In the genomic region with DNA sequence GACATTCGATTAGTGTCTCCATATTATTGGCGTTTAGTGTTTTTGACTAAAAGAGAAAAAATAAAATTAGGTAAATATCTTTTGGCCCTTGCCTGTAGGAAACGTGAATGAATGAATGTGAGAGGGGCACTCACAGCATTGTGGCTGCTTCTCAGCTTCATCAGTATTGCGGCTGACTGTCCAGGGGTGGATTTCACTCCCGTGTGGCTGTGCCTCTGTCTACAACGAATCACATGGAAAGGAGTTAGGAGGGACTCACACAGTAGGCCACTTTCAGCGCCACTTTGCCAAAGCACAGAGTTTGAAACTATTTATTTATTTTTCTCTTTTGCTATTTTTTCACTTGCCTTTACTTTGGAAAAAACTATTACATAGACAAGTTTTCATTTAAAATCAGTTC, we compare ENCODE assay signal across 10 cellular contexts. TPM values are rescaled to one million over a fixed set of nuclear protein-coding genes. Genes with fewer than 3 reads are reported as not detected.
DNase-seq lines count a peak whose midpoint lies in the region; ATAC-seq and TF ChIP-seq lines count a peak whose summit lies in the region.
"Had no signal": no experiment of that assay in that cellular context is flagged by ENCODE, and none has a peak within 500 bp of the region (broad histone marks: within the 10 kb centered on the region; RNA-seq: fewer than 3 reads in every experiment).

No MANE protein-coding gene starts in this region.

- TF ChIP-seq POLR2A in heart left ventricle (IDR thresholded peaks at IDR 0.05) (no peak), upper lobe of left lung (IDR thresholded peaks at IDR 0.05) (no peak)

- CTCF ChIA-PET in HEK293T (lab: Yijun Ruan, JAX), result interaction anchor here (0.7 to 1.1 kb wide), 5 partner anchors 11 to 92 kb away, joined by 3 to 4 read pairs (median 3); no protein-coding TSS in a partner anchor

- peaks cover 0 to 53% (median 3%) of the 10 kb centered on the region in 12 donors for H3K4me1 ChIP-seq in heart left ventricle
- H3K4me1 ChIP-seq in hepatocyte (ENCODE audit: insufficient read depth), result peaks cover 13% of the 10 kb centered on the region
- H3K4me1 ChIP-seq in upper lobe of left lung, result peaks cover 3 to 26% (median 13%) of the 10 kb centered on the region in 4 donors

- H3K4me1 Mint-ChIP-seq in T-helper 2 cell treated with Interferon-gamma antibody and Interleukin-4, amounts not matched to agents 5 μg/mL and 100 μg/mL, for 36 hours (ENCODE audit: low read depth), result peaks cover 62% of the 10 kb centered on the region

- peak overlapping the region in 7 of 12 donors; percentile 11 to 70 (median 35) for H3K4me3 ChIP-seq in heart left ventricle
- H3K4me3 ChIP-seq in hepatocyte, result no peak overlapping the region
- H3K4me3 ChIP-seq in upper lobe of left lung, result peak overlapping the region in 3 of 4 donors; percentile 26 to 37 (median 27)
- H3K4me3 ChIP-seq: body of pancreas had no signal

- H3K9me3 ChIP-seq in heart left ventricle (no peaks in the 10 kb centered on the region), hepatocyte (ENCODE audit: low read depth) (no peaks in the 10 kb centered on the region), upper lobe of left lung (no peaks in the 10 kb centered on the region)
- H3K9me3 ChIP-seq: body of pancreas had no signal

- no peak for TF ChIP-seq EP300 in upper lobe of left lung (IDR thresholded peaks at IDR 0.05)

- POLR2A ChIA-PET in HEK293T (lab: Yijun Ruan, JAX), result no interaction called here

- 84 to 92% (median 89%) methylated on average over 7 of the region's 7 CpGs for WGBS in heart left ventricle, 4 donors
- 74% methylated on average over 7 of the region's 7 CpGs for WGBS in hepatocyte (ENCODE audit: low lambda C conversion rate, missing lambda C conversion rate)
- 61 to 63% methylated on average over 7 of the region's 7 CpGs for WGBS in upper lobe of left lung, 2 donors

- H3K36me3 Mint-ChIP-seq in T-helper 2 cell treated with Interferon-gamma antibody and Interleukin-4, amounts not matched to agents 5 μg/mL and 100 μg/mL, for 36 hours (ENCODE audit: low read depth), result peaks cover 56% of the 10 kb centered on the region

- H3K9me3 Mint-ChIP-seq in T-helper 2 cell treated with Interferon-gamma antibody and Interleukin-4, amounts not matched to agents 5 μg/mL and 100 μg/mL, for 36 hours, result no peaks in the 10 kb centered on the region

- peak overlapping the region; percentile 47 for H3K4me2 ChIP-seq in hepatocyte

- no peak for TF ChIP-seq CTCF in heart left ventricle (IDR thresholded peaks at IDR 0.05)
- no peak for TF ChIP-seq CTCF in hepatocyte (IDR thresholded peaks at IDR 0.05; ENCODE audit: poor library complexity)
- TF ChIP-seq CTCF in upper lobe of left lung (IDR thresholded peaks at IDR 0.05), result no peak

- H3K36me3 ChIP-seq in heart left ventricle (peaks cover 0 to 27% (median 0%) of the 10 kb centered on the region in 9 donors), hepatocyte (replicated peaks; ENCODE audit: insufficient read depth, low read depth) (no peaks in the 10 kb centered on the region), upper lobe of left lung (no peaks in the 10 kb centered on the region)

- no peaks in the 10 kb centered on the region for H3K9me2 ChIP-seq in hepatocyte (replicated peaks; ENCODE audit: insufficient read depth)

- H3K27ac ChIP-seq in heart left ventricle (peak overlapping the region in 2 of 12 donors; percentile 46 to 90), hepatocyte (no peak overlapping the region), upper lobe of left lung (peak overlapping the region; percentile 39 to 83 (median 70))

- intact Hi-C loops in heart left ventricle (cut with DNase I), result loop anchor here (1.0 to 10.0 kb wide), 10 partner anchors 37 to 93 kb away; no protein-coding TSS in a partner anchor
- intact Hi-C loops in left ventricle myocardium superior (cut with micrococcal nuclease), result loop anchor here (5.0 to 10.0 kb wide), 2 partner anchors 61 to 88 kb away; no protein-coding TSS in a partner anchor

- no peaks in the 10 kb centered on the region for H3K79me2 ChIP-seq in hepatocyte

- H3K27me3 Mint-ChIP-seq in T-helper 2 cell treated with Interferon-gamma antibody and Interleukin-4, amounts not matched to agents 5 μg/mL and 100 μg/mL, for 36 hours (ENCODE audit: low read depth), result no peaks in the 10 kb centered on the region

- ATAC-seq in heart left ventricle, result no peak
- ATAC-seq in left ventricle myocardium superior, result no peak
- ATAC-seq in upper lobe of left lung (ENCODE audit: low FRiP score in 2 of 2), result no peak
- ATAC-seq: body of pancreas had no signal

- peaks cover 0 to 5% (median 0%) of the 10 kb centered on the region in 9 donors for H3K27me3 ChIP-seq in heart left ventricle
- H3K27me3 ChIP-seq in hepatocyte, result no peaks in the 10 kb centered on the region
- H3K27me3 ChIP-seq in upper lobe of left lung, result no peaks in the 10 kb centered on the region
- H3K27me3 ChIP-seq: body of pancreas had no signal

- peak overlapping the region; percentile 98 for H3K27ac Mint-ChIP-seq in T-helper 2 cell treated with Interferon-gamma antibody and Interleukin-4, amounts not matched to agents 5 μg/mL and 100 μg/mL, for 36 hours

- DNase-seq in heart left ventricle (no peak), left ventricle myocardium superior (no peak), hepatocyte (ENCODE audit: low spot score) (no peak), upper lobe of left lung (peak in 1 of 2 donors; percentile 51), SKM-1 (lab: John Stamatoyannopoulos, UW; ENCODE audit: unreplicated experiment) (no peak), HEK293T (ENCODE audit: extremely low spot score) (no peak), germinal center (ENCODE audit: low spot score) (no peak)
- peak; percentile 37 for DNase-seq in T-helper 2 cell treated with Interferon-gamma antibody and Interleukin-4, amounts not matched to agents 5 μg/mL and 100 μg/mL, for 36 hours (ENCODE audit: low spot score)
- DNase-seq: body of pancreas had no signal

- H4K20me1 ChIP-seq in hepatocyte (ENCODE audit: insufficient read depth, poor library complexity, severe bottlenecking), result no peaks in the 10 kb centered on the region

- peak overlapping the region; percentile 99 for H3K4me3 Mint-ChIP-seq in T-helper 2 cell treated with Interferon-gamma antibody and Interleukin-4, amounts not matched to agents 5 μg/mL and 100 μg/mL, for 36 hours

- H2AFZ ChIP-seq in hepatocyte, result no peak overlapping the region

TF ChIP-seq in HEK293T, 16 proteins besides CTCF, POLR2A, EP300 and RAD21:
- TF ChIP-seq FOXM1 (IDR thresholded peaks at IDR 0.05; ENCODE audit: borderline replicate concordance) (no peak), NFRKB (IDR thresholded peaks at IDR 0.05) (no peak), L3MBTL2 (conservative IDR thresholded peaks at IDR 0.05) (no peak), FOXK2 (IDR thresholded peaks at IDR 0.05) (no peak), ZNF384 (IDR thresholded peaks at IDR 0.05) (no peak), BHLHE40 (IDR thresholded peaks at IDR 0.05; ENCODE audit: borderline replicate concordance) (no peak), SUZ12 (IDR thresholded peaks at IDR 0.05) (no peak), HDGF (IDR thresholded peaks at IDR 0.05; ENCODE audit: borderline replicate concordance) (no peak), ELF4 (IDR thresholded peaks at IDR 0.05) (no peak)

RNA-seq across cellular contexts. Expression of a gene that starts 0.8 kb away (rescaled TPM):
- total RNA-seq in heart left ventricle (1 to 10 TPM in 6 of 9 donors, under 1 TPM in 3; 0.51 to 9.3 (median 1.4) TPM), left ventricle myocardium superior (2.1 TPM), hepatocyte (4.4 and 4.9 TPM in 2 replicates), upper lobe of left lung (10 to 100 TPM in 2 of 6 donors, 1 to 10 TPM in 4; 7.8 to 19.3 (median 8.8) TPM)
- polyA plus RNA-seq in heart left ventricle (under 1 TPM; 0.23 to 0.32 TPM), hepatocyte (1.9 and 2.9 TPM in 2 replicates)
- total RNA-seq: lung microvascular endothelial cell had no signal

RNA-seq across cellular contexts. Expression of a gene that starts 44.0 kb away (rescaled TPM):
- 10 to 100 TPM in 4 of 9 donors, 1 to 10 TPM in 5; 6.2 to 13.2 (median 9.6) TPM for total RNA-seq in heart left ventricle
- polyA plus RNA-seq in heart left ventricle, result 1 to 10 TPM; 3.4 to 7.6 TPM
- total RNA-seq in left ventricle myocardium superior, result 12.1 TPM
- total RNA-seq in hepatocyte, result 7.8 and 8.0 TPM in 2 replicates
- polyA plus RNA-seq in hepatocyte, result 8.2 and 12.9 TPM in 2 replicates
- 10 to 100 TPM; 14.7 to 22.0 (median 18.2) TPM for total RNA-seq in upper lobe of left lung
